8 cellular contexts compared by ENCODE assay signal in the genomic region with DNA sequence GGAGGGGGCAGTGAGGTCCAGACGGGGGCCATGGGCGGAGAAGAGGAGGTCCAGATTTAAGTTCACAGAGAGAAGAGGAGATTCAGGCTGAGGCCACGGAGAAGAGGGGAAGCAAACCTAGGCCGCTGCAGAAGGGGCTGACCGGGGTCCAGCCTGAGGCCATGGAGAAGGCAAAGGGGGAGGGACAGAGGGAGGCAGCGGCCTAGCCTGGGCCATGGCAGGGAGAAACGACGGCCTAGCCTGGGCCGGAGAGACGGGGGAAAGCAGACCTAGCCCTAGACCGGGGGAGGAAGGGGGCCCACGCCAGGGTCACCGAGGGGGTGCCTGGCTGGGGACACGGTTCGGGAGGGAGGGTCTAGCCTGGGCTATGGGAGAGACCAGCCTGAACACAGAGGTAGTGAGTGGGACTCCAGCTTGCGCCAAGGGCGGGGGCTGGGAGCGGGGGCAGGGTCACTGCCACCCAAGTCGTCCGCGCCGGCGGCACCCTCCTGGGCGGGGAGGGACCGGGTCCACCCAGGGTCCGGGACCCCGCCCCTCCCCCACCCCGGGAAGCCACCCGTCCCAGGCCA. TPM values are rescaled to one million over a fixed set of nuclear protein-coding genes. Genes with fewer than 3 reads are reported as not detected.
DNase-seq lines count a peak whose midpoint lies in the region; ATAC-seq, FAIRE-seq and TF ChIP-seq lines count a peak whose summit lies in the region.

No MANE protein-coding gene starts in this region.

- TF ChIP-seq CTCF in LNCaP clone FGC (IDR thresholded peaks at IDR 0.05; ENCODE audit: control insufficient read depth, extremely low read depth, insufficient read depth), result no peak
- no peak for TF ChIP-seq CTCF in K562 (IDR thresholded peaks at IDR 0.05 in 2 of 3, conservative IDR thresholded peaks at IDR 0.05 in 1 of 3; ENCODE audit: insufficient read depth in 2 of 3, low read depth in 1 of 3, low read length in 3 of 3)
- no peak for TF ChIP-seq CTCF in kidney (IDR thresholded peaks at IDR 0.05; ENCODE audit: borderline replicate concordance, extremely low read depth, insufficient read depth)

- peaks cover 5% of the 10 kb centered on the region for H3K9me1 ChIP-seq in K562 (ENCODE audit: control insufficient read depth, insufficient read depth, low read length)

- H3K79me2 ChIP-seq in K562 (ENCODE audit: control insufficient read depth, insufficient read depth, low read length), result peaks cover 61% of the 10 kb centered on the region

- peaks cover 73% of the 10 kb centered on the region for H3K4me1 Mint-ChIP-seq in stimulated activated naive CD8-positive, alpha-beta T cell treated with anti-CD3 and anti-CD28 coated beads, Interleukin-15, amount 100 ng/mL, for 72 hours

- H3K36me3 ChIP-seq in K562 (ENCODE audit: control insufficient read depth, insufficient read depth, low read length) (peaks cover 35% of the 10 kb centered on the region), kidney (ENCODE audit: control insufficient read depth in 1 of 2, insufficient read depth in 2 of 2, low read length in 2 of 2) (peaks cover 3% of the 10 kb centered on the region in 2 donors)

- no peaks in the 10 kb centered on the region for H3K27me3 ChIP-seq in K562 (ENCODE audit: control insufficient read depth in 2 of 2, insufficient read depth in 2 of 2, low read length in 2 of 2)

- CTCF ChIA-PET in K562 (lab: Yijun Ruan, JAX; ENCODE audit: low intra/inter-chr PET ratio), result interaction anchor here (0.7 kb wide), 1 partner anchor 32 kb away, joined by 3 read pairs; no protein-coding TSS in a partner anchor

- in situ Hi-C loops in K562 (cut with MboI), result no loop called here

- intact Hi-C loops in K562 (cut with micrococcal nuclease) (loop anchor here (5.0 kb wide), 1 partner anchor 162 kb away; no protein-coding TSS in a partner anchor), kidney (cut with DNase I) (loop anchor here (10.0 kb wide), 1 partner anchor 160 kb away; a partner anchor contains a TSS)

- H3K27ac ChIP-seq in K562 (ENCODE audit: extremely low read depth, low read depth, low read length) (peak overlapping the region; percentile 97), kidney (ENCODE audit: low read depth in 2 of 2, low read length in 2 of 2) (peak overlapping the region; percentile 93 to 95)

- H3K27me3 Mint-ChIP-seq in stimulated activated naive CD8-positive, alpha-beta T cell treated with anti-CD3 and anti-CD28 coated beads, Interleukin-15, amount 100 ng/mL, for 72 hours, result no peaks in the 10 kb centered on the region

- peaks cover 40 to 44% of the 10 kb centered on the region in 2 experiments for H3K4me1 ChIP-seq in K562 (replicated peaks in 1 of 2; ENCODE audit: control insufficient read depth in 2 of 2, insufficient read depth in 2 of 2, low read length in 2 of 2)
- peaks cover 32 to 51% of the 10 kb centered on the region in 2 donors for H3K4me1 ChIP-seq in kidney (ENCODE audit: control insufficient read depth in 1 of 2, insufficient read depth in 1 of 2, low read depth in 1 of 2, low read length in 2 of 2)

- no peak for TF ChIP-seq POLR2A in K562 (conservative IDR thresholded peaks at IDR 0.05)

- H3K4me3 ChIP-seq in LNCaP clone FGC (ENCODE audit: low read depth, low read length) (peak overlapping the region; percentile 82), K562 (peak overlapping the region; percentile 92), kidney (ENCODE audit: low read length in 2 of 2) (peak overlapping the region; percentile 73 to 95)

- 5% methylated on average over 10 of the region's 29 CpGs for WGBS in K562 (ENCODE audit: insufficient coverage, low coverage, missing lambda C conversion rate)

- ATAC-seq in GM21825 (IDR thresholded peaks at IDR 0.05; ENCODE audit: unreplicated experiment), result peak; percentile 10
- peak; percentile 55 for ATAC-seq in K562
- peak; percentile 12 for ATAC-seq in stimulated activated naive CD8-positive, alpha-beta T cell treated with anti-CD3 and anti-CD28 coated beads, Interleukin-15, amount 100 ng/mL, for 72 hours

- no peak for FAIRE-seq in K562 (lab: Jason Lieb, UNC)
- no peak for FAIRE-seq in kidney (lab: Jason Lieb, UNC)

- DNase-seq in ELR (ENCODE audit: low read depth) (peak; percentile 54), LNCaP clone FGC (ENCODE audit: low read depth) (no peak), K562 (ENCODE audit: extremely low read depth in 1 of 4, low spot score in 3 of 4) (peak; percentile 36 to 95 (median 76)), kidney (no peak), putamen (ENCODE audit: low spot score) (no peak), NCI-H1048 (lab: John Stamatoyannopoulos, UW) (no peak)
- DNase-seq in stimulated activated naive CD8-positive, alpha-beta T cell treated with anti-CD3 and anti-CD28 coated beads, Interleukin-15, amount 100 ng/mL, for 72 hours, result peak; percentile 44 to 47

- peak overlapping the region; percentile 65 for H2AFZ ChIP-seq in K562 (ENCODE audit: low read depth, low read length)

- H3K4me3 Mint-ChIP-seq in stimulated activated naive CD8-positive, alpha-beta T cell treated with anti-CD3 and anti-CD28 coated beads, Interleukin-15, amount 100 ng/mL, for 72 hours, result peak overlapping the region; percentile 95 to 98

- BruUV-seq in K562 (replicated peaks; lab: Mats Ljungman, UMichigan), result no TSS peak

- TF ChIP-seq RAD21 in K562 (CRISPR knock-in tag; conservative IDR thresholded peaks at IDR 0.05 in 1 of 2, IDR thresholded peaks at IDR 0.05 in 1 of 2), result no peak

- H3K9me3 ChIP-seq in K562 (replicated peaks; ENCODE audit: control insufficient read depth, insufficient read depth, low read depth, low read length) (no peaks in the 10 kb centered on the region), kidney (ENCODE audit: control insufficient read depth in 1 of 2, low read length in 2 of 2) (no peaks in the 10 kb centered on the region)

- no peak for TF ChIP-seq EP300 in K562 (IDR thresholded peaks at IDR 0.05; ENCODE audit: low read length)

- H3K9me3 Mint-ChIP-seq in stimulated activated naive CD8-positive, alpha-beta T cell treated with anti-CD3 and anti-CD28 coated beads, Interleukin-15, amount 100 ng/mL, for 72 hours, result no peaks in the 10 kb centered on the region

- peak overlapping the region; percentile 95 for H3K4me2 ChIP-seq in K562 (ENCODE audit: insufficient read depth, low read length)

- H3K9ac ChIP-seq in K562 (ENCODE audit: insufficient read depth in 1 of 2, low read depth in 2 of 2, low read length in 2 of 2), result peak overlapping the region; percentile 92 to 97
- H3K9ac ChIP-seq in kidney (ENCODE audit: low read length in 2 of 2), result peak overlapping the region; percentile 92 to 97

- H3K27ac Mint-ChIP-seq in stimulated activated naive CD8-positive, alpha-beta T cell treated with anti-CD3 and anti-CD28 coated beads, Interleukin-15, amount 100 ng/mL, for 72 hours, result peak overlapping the region; percentile 88 to 98

- peaks cover 40% of the 10 kb centered on the region for H4K20me1 ChIP-seq in K562 (replicated peaks; ENCODE audit: control insufficient read depth, insufficient read depth, low read length)

- POLR2A ChIA-PET in K562 (lab: Yijun Ruan, JAX), result interaction anchor here (0.6 to 1.5 kb wide), 5 partner anchors 9 to 79 kb away, joined by 3 to 5 read pairs (median 3); no protein-coding TSS in a partner anchor

TF ChIP-seq in K562, 482 proteins besides CTCF, POLR2A, EP300 and RAD21 (continues in another document):
- TF ChIP-seq ZNF165 (CRISPR knock-in tag; IDR thresholded peaks at IDR 0.05; ENCODE audit: borderline replicate concordance) (no peak), PHF20 (IDR thresholded peaks at IDR 0.05; ENCODE audit: partially characterized antibody) (no peak), JUN (IDR thresholded peaks at IDR 0.05; ENCODE audit: borderline replicate concordance, low read depth, low read length) (no peak), JUN (CRISPR knock-in tag; IDR thresholded peaks at IDR 0.05; ENCODE audit: borderline replicate concordance) (peak; percentile 50; the same call in 1 of the 2 replicates), POLR3G (IDR thresholded peaks at IDR 0.05; ENCODE audit: extremely low read depth, insufficient read length, insufficient replicate concordance) (no peak), ZBTB1 (CRISPR knock-in tag; IDR thresholded peaks at IDR 0.05; ENCODE audit: borderline replicate concordance, low read depth) (peak; percentile 74; the same call in 1 of the 2 replicates), FOXJ2 (tag; IDR thresholded peaks at IDR 0.05) (no peak), POLR2H (tag; IDR thresholded peaks at IDR 0.05; ENCODE audit: low read depth) (no peak), BRD4 (IDR thresholded peaks at IDR 0.05) (peak; percentile 69; the same call in 1 of the 2 replicates)
- TF ChIP-seq, protein P1, sequence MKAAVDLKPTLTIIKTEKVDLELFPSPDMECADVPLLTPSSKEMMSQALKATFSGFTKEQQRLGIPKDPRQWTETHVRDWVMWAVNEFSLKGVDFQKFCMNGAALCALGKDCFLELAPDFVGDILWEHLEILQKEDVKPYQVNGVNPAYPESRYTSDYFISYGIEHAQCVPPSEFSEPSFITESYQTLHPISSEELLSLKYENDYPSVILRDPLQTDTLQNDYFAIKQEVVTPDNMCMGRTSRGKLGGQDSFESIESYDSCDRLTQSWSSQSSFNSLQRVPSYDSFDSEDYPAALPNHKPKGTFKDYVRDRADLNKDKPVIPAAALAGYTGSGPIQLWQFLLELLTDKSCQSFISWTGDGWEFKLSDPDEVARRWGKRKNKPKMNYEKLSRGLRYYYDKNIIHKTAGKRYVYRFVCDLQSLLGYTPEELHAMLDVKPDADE (conservative IDR thresholded peaks at IDR 0.05; ENCODE audit: control insufficient read depth, low read depth, low read length), result 0 out of 2 replicates have a peak, but pooled peaks have one; percentile 14

RNA-seq across cellular contexts. Expression of a gene that starts 0.5 kb away (rescaled TPM):
- 58.6 and 64.0 TPM in 2 replicates for total RNA-seq in K562 (2011; cell fraction: chromatin; rRNA removed; ENCODE audit: low replicate concordance)
- total RNA-seq in K562 (2011; cell fraction: nucleolus; rRNA removed), result 43.2 and 43.8 TPM in 2 replicates
- 40.0 and 41.2 TPM in 2 replicates for total RNA-seq in K562 (2011; cell fraction: nucleoplasm; rRNA removed)
- total RNA-seq in K562 (2014; rRNA removed) (57.6 and 83.6 TPM in 2 replicates), K562 (2014; rRNA removed; fragmentation: Illumina TruSeq; extraction: Trizol) (131 and 133 TPM in 2 replicates), K562 (2015; rRNA removed; fragmentation: Illumina TruSeq; extraction: Trizol) (147 and 148 TPM in 2 replicates), K562 (2021) (237 and 241 TPM in 2 replicates), kidney (265 TPM)
- polyA plus RNA-seq in K562 (2011; rRNA removed) (119 and 122 TPM in 2 replicates), K562 (2014; fragmentation: Illumina TruSeq; extraction: Trizol) (259 and 297 TPM in 2 replicates), K562 (2014; fragmentation: Nextera tagmentation; extraction: Ambion mirVana) (100 to 1,000 TPM in 1 of 2 experiments, 10 to 100 TPM in 1; 70.0 to 115 TPM), K562 (2014; rRNA removed) (125 and 134 TPM in 2 replicates), kidney (ENCODE audit: insufficient read depth, low read depth, low replicate concordance) (253 TPM)
- polyA plus RNA-seq in K562 (2011; cell fraction: cytosol; rRNA removed), result 110 and 143 TPM in 2 replicates
- 38.1 and 62.3 TPM in 2 replicates for polyA plus RNA-seq in K562 (2011; cell fraction: nucleus; rRNA removed)
- polyA plus RNA-seq in K562 (2012), result 277 and 310 TPM in 2 replicates
- 103 TPM in 2 replicates for polyA minus RNA-seq in K562 (2011; rRNA and poly(A)+ RNA removed)
- polyA minus RNA-seq in K562 (2011; cell fraction: cytosol; rRNA and poly(A)+ RNA removed), result 60.0 and 82.1 TPM in 2 replicates
- polyA minus RNA-seq in K562 (2011; cell fraction: nucleus; rRNA and poly(A)+ RNA removed), result 10.9 and 20.8 TPM in 2 replicates

Comparison
In these comparisons a context has a peak if more than half of its experiments do, and no peak if none do; other contexts are left out.
1. DNase-seq: peak in ELR (single experiment), K562 (4 of 4) and stimulated activated naive CD8-positive, alpha-beta T cell treated with anti-CD3 and anti-CD28 coated beads, Interleukin-15, amount 100 ng/mL, for 72 hours (2 of 2); none in LNCaP clone FGC (single experiment), kidney (single experiment), putamen (single experiment) and NCI-H1048 (single experiment).
2. Peak in every context shown above with its lines, with median percentiles within 50 percentile points of each other: ATAC-seq and H3K4me3 ChIP-seq.